ENCODE assay signal across 8 cellular contexts in genomic region chr6:28252507-28252975, GRCh38. TPM values are rescaled to one million over a fixed set of nuclear protein-coding genes. Genes with fewer than 3 reads are reported as not detected.
DNase-seq lines count a peak whose midpoint lies in the region; ATAC-seq and TF ChIP-seq lines count a peak whose summit lies in the region.

No MANE protein-coding gene starts in this region.

- H3K4me1 ChIP-seq in iPS-20b (ENCODE audit: insufficient read depth, low read length), result no peaks in the 10 kb centered on the region
- H3K4me1 ChIP-seq in thoracic aorta (ENCODE audit: control insufficient read depth in 1 of 2, low read depth in 2 of 2), result peaks cover 17 to 26% of the 10 kb centered on the region in 2 donors

- ATAC-seq in GM18498 (IDR thresholded peaks at IDR 0.05; ENCODE audit: unreplicated experiment) (peak; percentile 28), HG03135 (IDR thresholded peaks at IDR 0.05; ENCODE audit: unreplicated experiment) (peak; percentile 10), thoracic aorta (ENCODE audit: insufficient number of reproducible peaks, low FRiP score, low read depth) (no peak), HG03108 (IDR thresholded peaks at IDR 0.05; ENCODE audit: unreplicated experiment) (no peak)
- peak; percentile 25 to 54 for ATAC-seq in activated naive CD4-positive, alpha-beta T cell treated with anti-CD3 and anti-CD28 coated beads, Interleukin-2, amount 50 U/mL, for 72 hours

- TF ChIP-seq CTCF in thoracic aorta (IDR thresholded peaks at IDR 0.05), result no peak

- H3K36me3 Mint-ChIP-seq in activated naive CD4-positive, alpha-beta T cell treated with anti-CD3 and anti-CD28 coated beads, Interleukin-2, amount 50 U/mL, for 72 hours, result peaks cover 13 to 15% of the 10 kb centered on the region in 2 donors

- H3K9me3 Mint-ChIP-seq in activated naive CD4-positive, alpha-beta T cell treated with anti-CD3 and anti-CD28 coated beads, Interleukin-2, amount 50 U/mL, for 72 hours, result peaks cover 0 to 5% of the 10 kb centered on the region in 2 donors

- H3K27me3 ChIP-seq in iPS-20b (ENCODE audit: insufficient read depth, low read length) (no peaks in the 10 kb centered on the region), thoracic aorta (replicated peaks; ENCODE audit: insufficient read depth) (no peaks in the 10 kb centered on the region)

- DNase-seq in activated naive CD4-positive, alpha-beta T cell treated with anti-CD3 and anti-CD28 coated beads, Interleukin-2, amount 50 U/mL, for 72 hours (ENCODE audit: low spot score in 2 of 2), result no peak
- no peak for DNase-seq in thoracic aorta (ENCODE audit: low spot score)
- DNase-seq in stimulated activated CD4-positive, alpha-beta T cell treated with anti-CD3 and anti-CD28 coated beads, Interleukin-1b, Interleukin-23, amount 100 ng/mL, for 48 hours, result no peak
- no peak for DNase-seq in T1000 (lab: John Stamatoyannopoulos, UW)

- H3K36me3 ChIP-seq in iPS-20b (ENCODE audit: insufficient read depth, low read depth, low read length) (peaks cover 16% of the 10 kb centered on the region), thoracic aorta (peaks cover 7% of the 10 kb centered on the region)

- H3K27ac ChIP-seq in iPS-20b (ENCODE audit: low read length) (no peak overlapping the region), thoracic aorta (peak overlapping the region in 1 of 2 donors; percentile 60)

- no peaks in the 10 kb centered on the region for H3K9me3 ChIP-seq in iPS-20b (ENCODE audit: insufficient read depth, low read depth, low read length)
- no peaks in the 10 kb centered on the region for H3K9me3 ChIP-seq in thoracic aorta

- peak overlapping the region; percentile 85 to 98 for H3K27ac Mint-ChIP-seq in activated naive CD4-positive, alpha-beta T cell treated with anti-CD3 and anti-CD28 coated beads, Interleukin-2, amount 50 U/mL, for 72 hours

- H3K4me3 ChIP-seq in iPS-20b (ENCODE audit: low read length), result peak overlapping the region; percentile 94
- peak overlapping the region; percentile 97 for H3K4me3 ChIP-seq in thoracic aorta

- peak overlapping the region; percentile 56; the same call in 1 of the 2 replicates for H3K9ac ChIP-seq in iPS-20b (ENCODE audit: low read depth, low read length)

RNA-seq across cellular contexts. Expression of gene ZKSCAN4, which starts 0.5 kb away (rescaled TPM):
- total RNA-seq in activated naive CD4-positive, alpha-beta T cell treated with anti-CD3 and anti-CD28 coated beads, Interleukin-2, amount 50 U/mL, for 72 hours, result 1 to 10 TPM; 2.4 to 5.1 TPM
- total RNA-seq in thoracic aorta, result 1 to 10 TPM; 2.3 to 2.4 TPM

RNA-seq across cellular contexts. Expression of gene NKAPL, which starts 6.6 kb away (rescaled TPM):
- total RNA-seq in activated naive CD4-positive, alpha-beta T cell treated with anti-CD3 and anti-CD28 coated beads, Interleukin-2, amount 50 U/mL, for 72 hours, result not detected
- 1 to 10 TPM in 1 of 2 donors, under 1 TPM in 1; 0.49 to 1.1 TPM for total RNA-seq in thoracic aorta

RNA-seq across cellular contexts. Expression of gene ZSCAN26, which starts 14.4 kb away (rescaled TPM):
- 1 to 10 TPM; 2.1 to 3.9 TPM for total RNA-seq in activated naive CD4-positive, alpha-beta T cell treated with anti-CD3 and anti-CD28 coated beads, Interleukin-2, amount 50 U/mL, for 72 hours
- total RNA-seq in thoracic aorta, result 10 to 100 TPM; 25.7 to 45.0 TPM

RNA-seq across cellular contexts. Expression of gene ZSCAN9, which starts 27.5 kb away (rescaled TPM):
- total RNA-seq in activated naive CD4-positive, alpha-beta T cell treated with anti-CD3 and anti-CD28 coated beads, Interleukin-2, amount 50 U/mL, for 72 hours, result 1 to 10 TPM; 1.6 to 2.6 TPM
- 10 to 100 TPM; 11.6 to 29.0 TPM for total RNA-seq in thoracic aorta

RNA-seq across cellular contexts. Expression of gene PGBD1, which starts 28.8 kb away (rescaled TPM):
- 1 to 10 TPM in 1 of 2 donors, under 1 TPM in 1; 0.39 to 2.3 TPM for total RNA-seq in activated naive CD4-positive, alpha-beta T cell treated with anti-CD3 and anti-CD28 coated beads, Interleukin-2, amount 50 U/mL, for 72 hours
- 1 to 10 TPM; 7.3 to 8.3 TPM for total RNA-seq in thoracic aorta

Comparison
In these comparisons a context has a peak if more than half of its experiments do, and no peak if none do; other contexts are left out.
1. ATAC-seq: peak in GM18498 (single experiment), HG03135 (single experiment) and activated naive CD4-positive, alpha-beta T cell treated with anti-CD3 and anti-CD28 coated beads, Interleukin-2, amount 50 U/mL, for 72 hours (2 of 2); none in thoracic aorta (single experiment) and HG03108 (single experiment).
2. RNA of gene ZSCAN26, which starts 14.4 kb away (total RNA-seq): 25.7 to 45.0 TPM in thoracic aorta; 2.1 to 3.9 TPM in activated naive CD4-positive, alpha-beta T cell treated with anti-CD3 and anti-CD28 coated beads, Interleukin-2, amount 50 U/mL, for 72 hours; every median in the first group is over 4 times any median in the second.